26 cellular contexts compared by ENCODE assay signal in genomic region chr22:45484742-45485141, GRCh38. TPM values are rescaled to one million over a fixed set of nuclear protein-coding genes. Genes with fewer than 3 reads are reported as not detected.
A peak's percentile ranks its signal among the peaks of the same experiment; 100 is the strongest.
DNase-seq lines count a peak whose midpoint lies in the region; ATAC-seq and TF ChIP-seq lines count a peak whose summit lies in the region.
"Had no signal": no experiment of that assay in that cellular context is flagged by ENCODE, and none has a peak within 500 bp of the region (broad histone marks: within the 10 kb centered on the region; RNA-seq: fewer than 3 reads in every experiment).

No MANE protein-coding gene starts in this region.

- H3K4me1 Mint-ChIP-seq in MCF 10A (ENCODE audit: insufficient read depth, unreplicated experiment) (peaks cover 10% of the 10 kb centered on the region), glutamatergic neuron (ENCODE audit: low read depth, unreplicated experiment) (no peaks in the 10 kb centered on the region)
- H3K4me1 Mint-ChIP-seq: CD14-positive monocyte, IgD-negative memory B cell had no signal

- no peaks in the 10 kb centered on the region for H3K36me3 Mint-ChIP-seq in MCF 10A (ENCODE audit: insufficient read depth, unreplicated experiment)
- H3K36me3 Mint-ChIP-seq in glutamatergic neuron (ENCODE audit: unreplicated experiment): peaks cover 17% of the 10 kb centered on the region
- H3K36me3 Mint-ChIP-seq: CD14-positive monocyte had no signal

- H3K36me3 ChIP-seq in breast epithelium (no peaks in the 10 kb centered on the region), parathyroid adenoma (ENCODE audit: control insufficient read depth, insufficient read depth, low read length) (no peaks in the 10 kb centered on the region), thoracic aorta (no peaks in the 10 kb centered on the region), thyroid gland (no peaks in the 10 kb centered on the region)
- H3K36me3 ChIP-seq: BE2C had no signal

- TF ChIP-seq CTCF in breast epithelium (IDR thresholded peaks at IDR 0.05) (no peak), MCF 10A (IDR thresholded peaks at IDR 0.05; ENCODE audit: unreplicated experiment) (no peak), glutamatergic neuron (IDR thresholded peaks at IDR 0.05; ENCODE audit: partially characterized antibody, unreplicated experiment) (no peak), parathyroid adenoma (IDR thresholded peaks at IDR 0.05) (no peak), thoracic aorta (IDR thresholded peaks at IDR 0.05) (no peak), thyroid gland (IDR thresholded peaks at IDR 0.05) (no peak)

- ATAC-seq in thoracic aorta (ENCODE audit: insufficient number of reproducible peaks, low FRiP score, low read depth): no peak

- H3K9me3 ChIP-seq in breast epithelium (no peaks in the 10 kb centered on the region), parathyroid adenoma (ENCODE audit: control insufficient read depth, low read length) (no peaks in the 10 kb centered on the region), thoracic aorta (no peaks in the 10 kb centered on the region), thyroid gland (no peaks in the 10 kb centered on the region)
- H3K9me3 ChIP-seq: BE2C had no signal

- BruUV-seq in MCF 10A (replicated peaks; lab: Mats Ljungman, UMichigan): no TSS peak

- H3K9ac ChIP-seq in parathyroid adenoma: no peak overlapping the region
- H3K9ac ChIP-seq: KMS-11 had no signal

- no peak overlapping the region for H3K27ac Mint-ChIP-seq in MCF 10A (ENCODE audit: low read depth, unreplicated experiment)
- H3K27ac Mint-ChIP-seq in glutamatergic neuron (ENCODE audit: unreplicated experiment): no peak overlapping the region
- H3K27ac Mint-ChIP-seq: CD14-positive monocyte, IgD-negative memory B cell had no signal

- H3K4me3 Mint-ChIP-seq in MCF 10A (ENCODE audit: unreplicated experiment) (no peak overlapping the region), glutamatergic neuron (ENCODE audit: unreplicated experiment) (no peak overlapping the region)
- H3K4me3 Mint-ChIP-seq: CD14-positive monocyte, IgD-negative memory B cell had no signal

- H3K4me3 ChIP-seq in breast epithelium (no peak overlapping the region), parathyroid adenoma (ENCODE audit: low read depth, low read length) (no peak overlapping the region), thoracic aorta (no peak overlapping the region), thyroid gland (replicated peaks in 1 of 3) (no peak overlapping the region)

- POLR2A ChIA-PET in MCF 10A (lab: Yijun Ruan, JAX): interaction anchor here (0.5 to 1.2 kb wide), 6 partner anchors 11 to 53 kb away, joined by 3 to 6 read pairs (median 3); no protein-coding TSS in a partner anchor

- H3K27me3 Mint-ChIP-seq in MCF 10A (ENCODE audit: insufficient read depth, unreplicated experiment): no peaks in the 10 kb centered on the region
- peaks cover 2% of the 10 kb centered on the region for H3K27me3 Mint-ChIP-seq in glutamatergic neuron (ENCODE audit: unreplicated experiment)
- H3K27me3 Mint-ChIP-seq: IgD-negative memory B cell had no signal

- CTCF ChIA-PET in MCF 10A (lab: Yijun Ruan, JAX): interaction anchor here (0.8 kb wide), 1 partner anchor 35 kb away, joined by 3 read pairs; no protein-coding TSS in a partner anchor

- H3K9me3 Mint-ChIP-seq in MCF 10A (ENCODE audit: unreplicated experiment) (peaks cover 21% of the 10 kb centered on the region), glutamatergic neuron (ENCODE audit: unreplicated experiment) (peaks cover 8% of the 10 kb centered on the region)

- TF ChIP-seq POLR2A in breast epithelium (IDR thresholded peaks at IDR 0.05) (no peak), thyroid gland (IDR thresholded peaks at IDR 0.05) (no peak)

- no peaks in the 10 kb centered on the region for H3K4me1 ChIP-seq in breast epithelium
- peaks cover 11% of the 10 kb centered on the region for H3K4me1 ChIP-seq in parathyroid adenoma
- peaks cover 0 to 19% of the 10 kb centered on the region in 2 donors for H3K4me1 ChIP-seq in thoracic aorta (ENCODE audit: control insufficient read depth in 1 of 2, low read depth in 2 of 2)
- no peaks in the 10 kb centered on the region for H3K4me1 ChIP-seq in thyroid gland
- H3K4me1 ChIP-seq: BE2C had no signal

- 76 to 89% methylated on average over 4 of the region's 4 CpGs for WGBS in thyroid gland, 2 donors

- no peak overlapping the region for H3K4me2 ChIP-seq in parathyroid adenoma (ENCODE audit: low read length)
- H3K4me2 ChIP-seq: KMS-11 had no signal

- no peak for DNase-seq in breast epithelium (ENCODE audit: low spot score in 2 of 2)
- DNase-seq in MCF 10A (ENCODE audit: unreplicated experiment): no peak
- DNase-seq in glutamatergic neuron: peak; percentile 7
- DNase-seq in thoracic aorta (ENCODE audit: low spot score): no peak
- no peak for DNase-seq in activated naive CD4-positive, alpha-beta T cell treated with anti-CD3 and anti-CD28 coated beads, Interleukin-2, amount 50 U/mL, for 16 hours
- no peak for DNase-seq in thyroid gland
- DNase-seq in ureter (ENCODE audit: low spot score): no peak
- DNase-seq: 8988T; ACHN; BE2C; DMS53; H7; NCI-H1048; NCI-H1417; NCI-H1694; NCI-H2029 treated with DMSO at 0.1 percent for 48 hours; NCI-H446 treated with DMSO at 0.1 percent for 48 hours; NCI-H526; NCI-H82; NK-92 treated with Interleukin-12 subunit alpha and Interleukin-12 subunit beta, amount 100 ng/mL, for 24 hours; Right ventricle myocardium superior; RPMI8226 had no signal

- H2AFZ ChIP-seq in parathyroid adenoma: no peak overlapping the region

- no peaks in the 10 kb centered on the region for H3K79me2 ChIP-seq in parathyroid adenoma

- H3K27ac ChIP-seq in breast epithelium (peak overlapping the region; percentile 45 to 61), parathyroid adenoma (peak overlapping the region; percentile 42), thoracic aorta (peak overlapping the region; percentile 2 to 37), thyroid gland (no peak overlapping the region)
- H3K27ac ChIP-seq: KMS-11 had no signal

- H3K27me3 ChIP-seq in breast epithelium: no peaks in the 10 kb centered on the region
- no peaks in the 10 kb centered on the region for H3K27me3 ChIP-seq in parathyroid adenoma (ENCODE audit: control insufficient read depth, insufficient read depth, low read length)
- H3K27me3 ChIP-seq in thoracic aorta (replicated peaks; ENCODE audit: insufficient read depth): no peaks in the 10 kb centered on the region
- no peaks in the 10 kb centered on the region for H3K27me3 ChIP-seq in thyroid gland
- H3K27me3 ChIP-seq: BE2C had no signal

- intact Hi-C loops in breast epithelium (cut with DNase I; ENCODE audit: low total_unique reads) (no loop called here), MCF 10A (cut with micrococcal nuclease) (no loop called here), thyroid gland (cut with DNase I) (no loop called here)

RNA-seq across cellular contexts. Expression of gene FBLN1, which starts 17.9 kb away (rescaled TPM):
- total RNA-seq in breast epithelium: 100 to 1,000 TPM; 115 to 293 (median 267) TPM
- total RNA-seq in MCF 10A (2022): 69.0 and 110 TPM in 2 replicates
- total RNA-seq in glutamatergic neuron (ENCODE audit: unreplicated experiment): 184 TPM
- total RNA-seq in thoracic aorta: 100 to 1,000 TPM; 587 to 972 TPM
- 100 to 1,000 TPM in 3 of 4 donors, 10 to 100 TPM in 1; 52.3 to 199 (median 163) TPM for total RNA-seq in thyroid gland
- total RNA-seq in ureter: 286 TPM

Comparison
In these comparisons a context has a peak if more than half of its experiments do, and no peak if none do; other contexts are left out.
1. H3K27ac ChIP-seq: peak in breast epithelium (2 of 2), parathyroid adenoma (single experiment) and thoracic aorta (2 of 2); none in thyroid gland (0 of 3).